In genomic region chr5:21806943-21807342, GRCh38 we compare ENCODE assay signal across 10 cellular contexts.
DNase-seq lines count a peak whose midpoint lies in the region; ATAC-seq and TF ChIP-seq lines count a peak whose summit lies in the region.
"Had no signal": no experiment of that assay in that cellular context is flagged by ENCODE, and none has a peak within 500 bp of the region (broad histone marks: within the 10 kb centered on the region; RNA-seq: fewer than 3 reads in every experiment).

No MANE protein-coding gene starts in this region.

- H3K27me3 Mint-ChIP-seq in T-helper 17 cell (no peaks in the 10 kb centered on the region), type B pancreatic cell (no peaks in the 10 kb centered on the region)

- no peak overlapping the region for H3K27ac Mint-ChIP-seq in T-helper 17 cell
- no peak overlapping the region for H3K27ac Mint-ChIP-seq in type B pancreatic cell

- peak; percentile 14 for ATAC-seq in T-helper 17 cell
- no peak for ATAC-seq in HG03108 (IDR thresholded peaks at IDR 0.05; ENCODE audit: unreplicated experiment)
- no peak for ATAC-seq in GM21528 (IDR thresholded peaks at IDR 0.05; ENCODE audit: low FRiP score, unreplicated experiment)

- peak; percentile 25 for DNase-seq in AG10803 (ENCODE audit: low read depth)
- DNase-seq in HCEC 1CT: peak; percentile 91
- no peak for DNase-seq in T-helper 17 cell
- peak; percentile 80 for DNase-seq in glomerular visceral epithelial cell (ENCODE audit: extremely low spot score)
- DNase-seq in type B pancreatic cell (ENCODE audit: extremely low spot score, unreplicated experiment): no peak
- no peak for DNase-seq in 8988T
- DNase-seq: hypothalamus, NCI-H1930 had no signal

- no peaks in the 10 kb centered on the region for H3K4me1 Mint-ChIP-seq in T-helper 17 cell
- no peaks in the 10 kb centered on the region for H3K4me1 Mint-ChIP-seq in type B pancreatic cell (ENCODE audit: unreplicated experiment)

- no peaks in the 10 kb centered on the region for H3K9me3 ChIP-seq in T-helper 17 cell (ENCODE audit: control insufficient read depth, low read length, poor library complexity, severe bottlenecking)

- no peak overlapping the region for H3K4me3 ChIP-seq in AG10803 (ENCODE audit: low read length)

- no peak overlapping the region for H3K4me3 Mint-ChIP-seq in T-helper 17 cell
- H3K4me3 Mint-ChIP-seq in type B pancreatic cell: no peak overlapping the region

- TF ChIP-seq CTCF in AG10803 (conservative IDR thresholded peaks at IDR 0.05; ENCODE audit: low read length) (no peak), type B pancreatic cell (conservative IDR thresholded peaks at IDR 0.05) (no peak)

- no peaks in the 10 kb centered on the region for H3K9me3 Mint-ChIP-seq in type B pancreatic cell

- H3K36me3 Mint-ChIP-seq in T-helper 17 cell (ENCODE audit: low read depth) (no peaks in the 10 kb centered on the region), type B pancreatic cell (no peaks in the 10 kb centered on the region)

Comparison
In these comparisons a context has a peak if more than half of its experiments do, and no peak if none do; other contexts are left out.
1. DNase-seq: peak in AG10803 (single experiment), HCEC 1CT (single experiment) and glomerular visceral epithelial cell (single experiment); none in T-helper 17 cell (0 of 3), type B pancreatic cell (single experiment) and 8988T (single experiment).